2 cellular contexts compared by ENCODE assay signal in the genomic region with DNA sequence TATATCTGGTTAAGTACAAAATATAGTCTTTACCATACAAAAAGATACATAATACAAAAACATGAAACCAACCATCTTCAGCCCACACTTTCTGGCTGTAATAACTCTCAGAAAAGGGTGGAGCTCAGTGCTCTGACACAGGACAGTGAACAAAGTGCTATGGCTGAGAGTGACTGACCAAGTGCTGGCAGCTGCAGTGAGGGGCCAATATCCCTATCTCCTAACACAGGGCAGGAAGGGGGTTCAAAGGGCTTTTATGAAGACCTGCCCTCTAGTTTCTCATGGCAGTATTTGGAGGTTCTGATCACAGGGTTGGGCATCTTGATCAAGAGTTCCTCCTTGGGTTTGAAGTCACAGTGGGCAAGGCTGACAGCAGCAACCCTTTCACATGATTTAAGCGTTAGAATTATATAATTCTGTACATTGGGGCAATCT.
TF ChIP-seq lines count a peak whose summit lies in the region.

No MANE protein-coding gene starts in this region.

TF ChIP-seq in SK-N-SH, 30 proteins besides CTCF, POLR2A, EP300 and RAD21 (continued from another document):
- TF ChIP-seq TEAD4 (IDR thresholded peaks at IDR 0.05; ENCODE audit: borderline replicate concordance, insufficient read depth) (no peak), FOXJ3 (CRISPR knock-in tag; IDR thresholded peaks at IDR 0.05) (no peak), SIN3A (IDR thresholded peaks at IDR 0.05; ENCODE audit: borderline replicate concordance, low read depth, low read length) (no peak), SMC3 (IDR thresholded peaks at IDR 0.05; ENCODE audit: low read depth, low read length) (no peak), RCOR1 (IDR thresholded peaks at IDR 0.05; ENCODE audit: low read length) (no peak), GATA2 (CRISPR knock-in tag; IDR thresholded peaks at IDR 0.05) (no peak)
- TF ChIP-seq, protein P1, sequence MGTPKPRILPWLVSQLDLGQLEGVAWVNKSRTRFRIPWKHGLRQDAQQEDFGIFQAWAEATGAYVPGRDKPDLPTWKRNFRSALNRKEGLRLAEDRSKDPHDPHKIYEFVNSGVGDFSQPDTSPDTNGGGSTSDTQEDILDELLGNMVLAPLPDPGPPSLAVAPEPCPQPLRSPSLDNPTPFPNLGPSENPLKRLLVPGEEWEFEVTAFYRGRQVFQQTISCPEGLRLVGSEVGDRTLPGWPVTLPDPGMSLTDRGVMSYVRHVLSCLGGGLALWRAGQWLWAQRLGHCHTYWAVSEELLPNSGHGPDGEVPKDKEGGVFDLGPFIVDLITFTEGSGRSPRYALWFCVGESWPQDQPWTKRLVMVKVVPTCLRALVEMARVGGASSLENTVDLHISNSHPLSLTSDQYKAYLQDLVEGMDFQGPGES (IDR thresholded peaks at IDR 0.05; ENCODE audit: low read depth, low read length): no peak
TF ChIP-seq in SK-N-SH: peak in this region for 0.

TF ChIP-seq in SK-N-SH treated with all-trans-retinoic acid at 6 μM for 48 hours, 23 proteins besides CTCF, POLR2A, EP300 and RAD21 (continued from another document):
- TF ChIP-seq, protein P2, sequence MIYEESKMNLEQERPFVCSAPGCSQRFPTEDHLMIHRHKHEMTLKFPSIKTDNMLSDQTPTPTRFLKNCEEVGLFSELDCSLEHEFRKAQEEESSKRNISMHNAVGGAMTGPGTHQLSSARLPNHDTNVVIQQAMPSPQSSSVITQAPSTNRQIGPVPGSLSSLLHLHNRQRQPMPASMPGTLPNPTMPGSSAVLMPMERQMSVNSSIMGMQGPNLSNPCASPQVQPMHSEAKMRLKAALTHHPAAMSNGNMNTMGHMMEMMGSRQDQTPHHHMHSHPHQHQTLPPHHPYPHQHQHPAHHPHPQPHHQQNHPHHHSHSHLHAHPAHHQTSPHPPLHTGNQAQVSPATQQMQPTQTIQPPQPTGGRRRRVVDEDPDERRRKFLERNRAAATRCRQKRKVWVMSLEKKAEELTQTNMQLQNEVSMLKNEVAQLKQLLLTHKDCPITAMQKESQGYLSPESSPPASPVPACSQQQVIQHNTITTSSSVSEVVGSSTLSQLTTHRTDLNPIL (CRISPR knock-in tag; IDR thresholded peaks at IDR 0.05; ENCODE audit: low read depth): no peak
- TF ChIP-seq ZFP3 (CRISPR knock-in tag; IDR thresholded peaks at IDR 0.05): no peak
- TF ChIP-seq BACH2 (CRISPR knock-in tag; IDR thresholded peaks at IDR 0.05; ENCODE audit: borderline replicate concordance): no peak
- TF ChIP-seq ARNTL (CRISPR knock-in tag; IDR thresholded peaks at IDR 0.05; ENCODE audit: borderline replicate concordance, low read depth): no peak
- no peak for TF ChIP-seq PPARA (CRISPR knock-in tag; IDR thresholded peaks at IDR 0.05; ENCODE audit: borderline replicate concordance)
- TF ChIP-seq ZNF70 (CRISPR knock-in tag; IDR thresholded peaks at IDR 0.05): no peak
- no peak for TF ChIP-seq ZC3H10 (CRISPR knock-in tag; IDR thresholded peaks at IDR 0.05)
- no peak for TF ChIP-seq RARB (CRISPR knock-in tag; IDR thresholded peaks at IDR 0.05)
- no peak for TF ChIP-seq CSDC2 (CRISPR knock-in tag; IDR thresholded peaks at IDR 0.05)
